8 cellular contexts compared by ENCODE assay signal in genomic region chr3:196501316-196502064, GRCh38. TPM values are rescaled to one million over a fixed set of nuclear protein-coding genes. Genes with fewer than 3 reads are reported as not detected.
DNase-seq lines count a peak whose midpoint lies in the region; ATAC-seq and TF ChIP-seq lines count a peak whose summit lies in the region.

No MANE protein-coding gene starts in this region.

- ATAC-seq in naive B cell (ENCODE audit: low read depth in 2 of 2): no peak
- no peak for ATAC-seq in HG03378 (IDR thresholded peaks at IDR 0.05; ENCODE audit: unreplicated experiment)

- DNase-seq in NCI-H748 (lab: John Stamatoyannopoulos, UW; ENCODE audit: unreplicated experiment) (peak; percentile 29), NCI-H748 treated with DMSO at 0.1 percent for 48 hours (lab: John Stamatoyannopoulos, UW) (no peak), NCI-H69 (lab: John Stamatoyannopoulos, UW) (peak; percentile 53), chondrocyte (ENCODE audit: low spot score) (no peak), naive B cell (no peak), kidney glomerular epithelial cell (lab: John Stamatoyannopoulos, UW) (no peak), D341Med (ENCODE audit: low spot score) (no peak)

- H3K36me3 Mint-ChIP-seq in chondrocyte (ENCODE audit: low read depth): no peaks in the 10 kb centered on the region
- H3K36me3 Mint-ChIP-seq in naive B cell: peaks cover 4 to 10% of the 10 kb centered on the region in 2 donors

- H3K4me3 Mint-ChIP-seq in chondrocyte (ENCODE audit: unreplicated experiment): peak overlapping the region; percentile 99
- H3K4me3 Mint-ChIP-seq in naive B cell: peak overlapping the region; percentile 68 to 100 (median 98)

- H3K9me3 Mint-ChIP-seq in chondrocyte (ENCODE audit: low read depth) (no peaks in the 10 kb centered on the region), naive B cell (peaks cover 0 to 5% (median under 1%) of the 10 kb centered on the region in 7 donors)

- TF ChIP-seq CTCF in chondrocyte (IDR thresholded peaks at IDR 0.05): no peak

- no peaks in the 10 kb centered on the region for H3K27me3 Mint-ChIP-seq in chondrocyte (ENCODE audit: low read depth)
- H3K27me3 Mint-ChIP-seq in naive B cell: no peaks in the 10 kb centered on the region

- H3K27ac Mint-ChIP-seq in chondrocyte (ENCODE audit: unreplicated experiment): peak overlapping the region; percentile 98
- peak overlapping the region in 3 of 6 donors; percentile 5 to 92 (median 89) for H3K27ac Mint-ChIP-seq in naive B cell

- H3K4me1 Mint-ChIP-seq in chondrocyte (ENCODE audit: low read depth) (peaks cover 31% of the 10 kb centered on the region), naive B cell (peaks cover 27 to 56% (median 50%) of the 10 kb centered on the region in 3 donors)

RNA-seq across cellular contexts. Expression of gene RNF168, which starts 2.1 kb away (rescaled TPM):
- 18.3 to 21.9 TPM (median 19.5 TPM) in 3 replicates for total RNA-seq in chondrocyte
- polyA plus RNA-seq in naive B cell (ENCODE audit: low read depth in 6 of 6): 10 to 100 TPM in 1 of 6 donors, 1 to 10 TPM in 5; 4.4 to 12.8 (median 7.8) TPM

RNA-seq across cellular contexts. Expression of gene SMCO1, which starts 13.7 kb away (rescaled TPM):
- not detected in 3 replicates for total RNA-seq in chondrocyte
- polyA plus RNA-seq in naive B cell (ENCODE audit: low read depth in 6 of 6): not detected

Comparison
In these comparisons a context has a peak if more than half of its experiments do, and no peak if none do; other contexts are left out.
1. DNase-seq: peak in NCI-H748 (single experiment) and NCI-H69 (single experiment); none in NCI-H748 treated with DMSO at 0.1 percent for 48 hours (single experiment), chondrocyte (single experiment), naive B cell (single experiment), kidney glomerular epithelial cell (single experiment) and D341Med (single experiment).